In genomic region chr2:36555789-36556188, GRCh38 we compare ENCODE assay signal across 1 cellular context.
TF ChIP-seq lines count a peak whose summit lies in the region.

No MANE protein-coding gene starts in this region.

TF ChIP-seq in IMR-90, 13 proteins besides CTCF, POLR2A, EP300 and RAD21:
- TF ChIP-seq MXI1 (IDR thresholded peaks at IDR 0.05; ENCODE audit: borderline replicate concordance, low read depth, low read length) (no peak), ELK1 (IDR thresholded peaks at IDR 0.05; ENCODE audit: borderline replicate concordance, low read depth, low read length) (no peak), FOS (IDR thresholded peaks at IDR 0.05; ENCODE audit: low read depth, low read length) (no peak), RCOR1 (IDR thresholded peaks at IDR 0.05; ENCODE audit: insufficient replicate concordance, low read length) (no peak), CHD1 (IDR thresholded peaks at IDR 0.05; ENCODE audit: low read depth, low read length) (no peak), RFX5 (IDR thresholded peaks at IDR 0.05; ENCODE audit: low read depth, low read length) (no peak), NFE2L2 (IDR thresholded peaks at IDR 0.05; ENCODE audit: low read depth, low read length) (no peak), CEBPB (IDR thresholded peaks at IDR 0.05; ENCODE audit: low read depth, low read length) (no peak), SMC3 (IDR thresholded peaks at IDR 0.05; ENCODE audit: low read depth, low read length) (no peak), MAFK (IDR thresholded peaks at IDR 0.05; ENCODE audit: low read depth, low read length) (no peak), BHLHE40 (IDR thresholded peaks at IDR 0.05; ENCODE audit: low read depth, low read length) (no peak), MAZ (IDR thresholded peaks at IDR 0.05; ENCODE audit: borderline replicate concordance, low read depth, low read length) (no peak)
- TF ChIP-seq, protein P1, sequence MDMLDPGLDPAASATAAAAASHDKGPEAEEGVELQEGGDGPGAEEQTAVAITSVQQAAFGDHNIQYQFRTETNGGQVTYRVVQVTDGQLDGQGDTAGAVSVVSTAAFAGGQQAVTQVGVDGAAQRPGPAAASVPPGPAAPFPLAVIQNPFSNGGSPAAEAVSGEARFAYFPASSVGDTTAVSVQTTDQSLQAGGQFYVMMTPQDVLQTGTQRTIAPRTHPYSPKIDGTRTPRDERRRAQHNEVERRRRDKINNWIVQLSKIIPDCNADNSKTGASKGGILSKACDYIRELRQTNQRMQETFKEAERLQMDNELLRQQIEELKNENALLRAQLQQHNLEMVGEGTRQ (IDR thresholded peaks at IDR 0.05; ENCODE audit: low read depth, low read length), result no peak
